32 cellular contexts compared by ENCODE assay signal in the genomic region with DNA sequence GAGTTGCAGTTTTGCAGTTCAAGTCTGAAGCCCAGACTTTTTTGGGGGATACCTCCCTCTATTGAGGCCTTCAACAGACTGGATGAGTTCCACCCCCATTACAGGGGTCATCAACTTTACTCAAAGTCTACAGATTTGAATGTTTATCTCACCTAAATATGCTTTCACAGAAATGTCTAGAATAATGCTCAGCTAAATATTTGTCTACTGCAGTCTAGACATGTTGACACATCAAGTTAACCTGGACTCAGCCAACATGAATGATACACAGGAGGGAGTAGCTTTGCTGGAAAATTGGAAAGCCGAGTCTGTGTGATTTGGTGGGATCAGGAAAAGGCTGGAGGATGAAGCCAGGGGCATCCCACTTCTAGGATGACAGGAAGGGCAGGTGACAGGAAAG.
"Had no signal": no experiment of that assay in that cellular context is flagged by ENCODE, and none has a peak within 500 bp of the region (broad histone marks: within the 10 kb centered on the region; RNA-seq: fewer than 3 reads in every experiment).

No MANE protein-coding gene starts in this region.

- H3K27me3 Mint-ChIP-seq: progenitor cell of endocrine pancreas; stimulated activated memory B cell treated with anti-CD40 and anti-IgM and Interleukin-4, amounts not matched to agents 10 μg/mL and 1 μg/mL and 100 μg/mL, for 72 hours; stimulated activated naive CD8-positive, alpha-beta T cell treated with anti-CD3 and anti-CD28 coated beads, Interleukin-15, amount 100 ng/mL, for 72 hours had no signal

- H3K4me1 Mint-ChIP-seq: naive thymus-derived CD4-positive, alpha-beta T cell; natural killer cell; stimulated activated memory B cell treated with anti-CD40 and anti-IgM and Interleukin-4, amounts not matched to agents 10 μg/mL and 1 μg/mL and 100 μg/mL, for 72 hours; stimulated activated naive CD8-positive, alpha-beta T cell treated with anti-CD3 and anti-CD28 coated beads, Interleukin-15, amount 100 ng/mL, for 72 hours had no signal

- ATAC-seq: naive thymus-derived CD4-positive, alpha-beta T cell; natural killer cell; psoas muscle; right cardiac atrium; sciatic nerve; stimulated activated memory B cell treated with anti-CD40 and anti-IgM and Interleukin-4, amounts not matched to agents 10 μg/mL and 1 μg/mL and 100 μg/mL, for 72 hours; stimulated activated naive CD8-positive, alpha-beta T cell treated with anti-CD3 and anti-CD28 coated beads, Interleukin-15, amount 100 ng/mL, for 72 hours; stimulated activated naive CD8-positive, alpha-beta T cell treated with anti-CD3 and anti-CD28 coated beads, Interleukin-15, Interleukin-2, amounts not matched to agents 100 U/mL and 50 U/mL, for 24 hours had no signal

- H3K27me3 ChIP-seq: neural progenitor cell, ovary, spleen, suprapubic skin, thyroid gland, tibial nerve, upper lobe of left lung, vagina had no signal

- H2AFZ ChIP-seq: neural progenitor cell, parathyroid adenoma had no signal

- H3K27ac Mint-ChIP-seq: naive thymus-derived CD4-positive, alpha-beta T cell; natural killer cell; neural progenitor cell; progenitor cell of endocrine pancreas; stimulated activated memory B cell treated with anti-CD40 and anti-IgM and Interleukin-4, amounts not matched to agents 10 μg/mL and 1 μg/mL and 100 μg/mL, for 72 hours; stimulated activated naive CD8-positive, alpha-beta T cell treated with anti-CD3 and anti-CD28 coated beads, Interleukin-15, amount 100 ng/mL, for 72 hours had no signal

- H3K9me3 ChIP-seq: ovary, psoas muscle, suprapubic skin, thoracic aorta, thyroid gland, tibial nerve, upper lobe of left lung, vagina had no signal

- H3K4me1 ChIP-seq: parathyroid adenoma, psoas muscle, suprapubic skin, thyroid gland, vagina had no signal

- H3K27ac ChIP-seq: neural progenitor cell, ovary, parathyroid adenoma, psoas muscle, skin epidermis, spleen, suprapubic skin, thoracic aorta, thyroid gland, tibial nerve, upper lobe of left lung, vagina had no signal

- DNase-seq: naive thymus-derived CD4-positive, alpha-beta T cell; natural killer cell; occipital lobe; ovary; posterior cingulate gyrus; psoas muscle; right cardiac atrium; spleen; stimulated activated CD4-positive, alpha-beta T cell treated with anti-CD3 and anti-CD28 coated beads, Interleukin-12 subunit alpha, Interleukin-12 subunit beta, amount 100 ng/mL, for 4 hours; stimulated activated CD4-positive, alpha-beta T cell treated with anti-CD3 and anti-CD28 coated beads, Interleukin-1b, Interleukin-23, amount 100 ng/mL, for 48 hours; stimulated activated CD4-positive, alpha-beta T cell treated with anti-CD3 and anti-CD28 coated beads, Interleukin-4, amount 100 ng/mL, for 1 hour; stimulated activated CD4-positive, alpha-beta T cell treated with anti-CD3 and anti-CD28 coated beads, Interleukin-4, amount 100 ng/mL, for 4 hours; stimulated activated CD8-positive, alpha-beta memory T cell treated with anti-CD3 and anti-CD28 coated beads, Interleukin-4, amount 100 ng/mL, for 48 hours; stimulated activated naive CD4-positive, alpha-beta T cell; stimulated activated naive CD8-positive, alpha-beta T cell treated with anti-CD3 and anti-CD28 coated beads, Interleukin-15, amount 100 ng/mL, for 72 hours; stimulated activated naive CD8-positive, alpha-beta T cell treated with anti-CD3 and anti-CD28 coated beads, Interleukin-15, Interleukin-2, amounts not matched to agents 100 U/mL and 50 U/mL, for 24 hours; substantia nigra; thyroid gland; trophoblast cell; upper lobe of left lung had no signal

- H3K4me3 Mint-ChIP-seq: naive thymus-derived CD4-positive, alpha-beta T cell; natural killer cell; neural progenitor cell; stimulated activated memory B cell treated with anti-CD40 and anti-IgM and Interleukin-4, amounts not matched to agents 10 μg/mL and 1 μg/mL and 100 μg/mL, for 72 hours; stimulated activated naive CD8-positive, alpha-beta T cell treated with anti-CD3 and anti-CD28 coated beads, Interleukin-15, amount 100 ng/mL, for 72 hours had no signal

- H3K4me2 ChIP-seq: neural progenitor cell, smooth muscle cell had no signal

- H3K9ac ChIP-seq: neural progenitor cell, parathyroid adenoma had no signal

- H3K36me3 Mint-ChIP-seq: natural killer cell; neural progenitor cell; stimulated activated memory B cell treated with anti-CD40 and anti-IgM and Interleukin-4, amounts not matched to agents 10 μg/mL and 1 μg/mL and 100 μg/mL, for 72 hours had no signal

- FAIRE-seq: urothelium cell line had no signal

- H3K4me3 ChIP-seq: neural progenitor cell, ovary, psoas muscle, skin epidermis, smooth muscle cell, spleen, suprapubic skin, thoracic aorta, thyroid gland, tibial nerve, upper lobe of left lung, vagina had no signal

- H3K79me2 ChIP-seq: parathyroid adenoma had no signal

- H3K36me3 ChIP-seq: neural progenitor cell, ovary, spleen, suprapubic skin, thoracic aorta, thyroid gland, tibial nerve, upper lobe of left lung, vagina had no signal
